9 cellular contexts compared by ENCODE assay signal in the genomic region with DNA sequence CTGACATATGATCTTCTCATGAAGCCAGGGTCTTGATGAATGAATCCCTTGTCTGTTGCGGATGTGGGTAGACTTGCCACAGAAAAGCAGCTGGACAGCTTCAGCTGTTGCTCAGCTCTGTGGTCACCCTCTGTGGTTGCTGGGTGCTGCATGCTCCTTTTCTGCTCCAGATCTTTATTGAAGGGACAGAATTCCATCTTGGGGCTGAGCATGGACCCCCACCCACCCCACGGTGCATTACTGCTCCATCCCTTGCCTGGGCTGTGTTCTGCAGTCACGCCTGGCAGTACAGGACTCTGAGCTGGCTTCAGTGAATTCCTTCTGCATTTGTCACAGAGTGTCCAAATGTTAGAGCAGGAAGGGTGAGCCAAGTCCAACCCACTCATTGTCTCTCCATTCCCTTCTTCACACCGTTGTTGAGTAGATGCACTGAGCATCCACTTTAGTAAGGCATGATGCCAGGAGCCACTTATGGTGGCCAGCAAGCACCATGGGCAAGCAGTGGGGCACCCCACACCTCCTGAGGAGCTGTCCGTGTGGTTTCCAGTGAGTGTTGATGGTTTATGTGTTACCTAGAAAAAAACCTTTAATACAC. TPM values are rescaled to one million over a fixed set of nuclear protein-coding genes. Genes with fewer than 3 reads are reported as not detected.
DNase-seq lines count a peak whose midpoint lies in the region; ATAC-seq and TF ChIP-seq lines count a peak whose summit lies in the region.
"Had no signal": no experiment of that assay in that cellular context is flagged by ENCODE, and none has a peak within 500 bp of the region (broad histone marks: within the 10 kb centered on the region; RNA-seq: fewer than 3 reads in every experiment).

No MANE protein-coding gene starts in this region.

- H3K27ac Mint-ChIP-seq in GM23338 (no peak overlapping the region), T-helper 17 cell (no peak overlapping the region)

- no peak overlapping the region for H3K4me2 ChIP-seq in GM23338

- no peak for TF ChIP-seq POLR2A in gastrocnemius medialis (IDR thresholded peaks at IDR 0.05)

- no peak for ATAC-seq in GM23338
- ATAC-seq in Panc1 = peak; percentile 96
- ATAC-seq in gastrocnemius medialis = peak; percentile 91 to 92
- ATAC-seq in T-helper 17 cell = no peak
- ATAC-seq in HG02678 (IDR thresholded peaks at IDR 0.05; ENCODE audit: unreplicated experiment) = no peak

- no peaks in the 10 kb centered on the region for H4K20me1 ChIP-seq in GM23338 (replicated peaks; ENCODE audit: insufficient read depth)

- no peaks in the 10 kb centered on the region; the same call in 2 of the 3 replicates for H3K4me1 Mint-ChIP-seq in GM23338
- peaks cover 9% of the 10 kb centered on the region for H3K4me1 Mint-ChIP-seq in T-helper 17 cell

- H3K79me2 ChIP-seq in GM23338 (replicated peaks; ENCODE audit: insufficient read depth) = no peaks in the 10 kb centered on the region

- H3F3A ChIP-seq in GM23338 (replicated peaks; ENCODE audit: low read depth) = no peaks in the 10 kb centered on the region

- H3K4me3 Mint-ChIP-seq in GM23338 (no peak overlapping the region), T-helper 17 cell (no peak overlapping the region)

- H3K27ac ChIP-seq in GM23338 (ENCODE audit: low read depth) = no peak overlapping the region
- peak overlapping the region; percentile 98 for H3K27ac ChIP-seq in Panc1 (ENCODE audit: low read length)
- peak overlapping the region; percentile 49 to 91 (median 74) for H3K27ac ChIP-seq in gastrocnemius medialis

- H3K27me3 ChIP-seq in GM23338 (ENCODE audit: insufficient read depth) (no peaks in the 10 kb centered on the region), Panc1 (ENCODE audit: control insufficient read depth, insufficient read depth, low read length) (no peaks in the 10 kb centered on the region), gastrocnemius medialis (no peaks in the 10 kb centered on the region)

- no TSS peak for BruUV-seq in Panc1 (replicated peaks; lab: Mats Ljungman, UMichigan)

- H3K4me3 ChIP-seq in GM23338 (no peak overlapping the region), Panc1 (ENCODE audit: low read depth in 2 of 2, low read length in 2 of 2) (no peak overlapping the region), fibroblast of the aortic adventitia (ENCODE audit: low read depth, low read length) (no peak overlapping the region), gastrocnemius medialis (no peak overlapping the region)

- H3K36me3 Mint-ChIP-seq in GM23338 (ENCODE audit: low read depth) = no peaks in the 10 kb centered on the region
- no peaks in the 10 kb centered on the region for H3K36me3 Mint-ChIP-seq in T-helper 17 cell (ENCODE audit: low read depth)

- 0 out of 2 replicates have a peak, but pooled peaks cover 14% of the 10 kb centered on the region for H3K9me2 ChIP-seq in GM23338 (ENCODE audit: insufficient read depth)

- TF ChIP-seq CTCF in GM23338 (conservative IDR thresholded peaks at IDR 0.05; ENCODE audit: low read depth in 2 of 2) (no peak), Panc1 (IDR thresholded peaks at IDR 0.05) (no peak), fibroblast of the aortic adventitia (IDR thresholded peaks at IDR 0.05; ENCODE audit: insufficient read depth, low read length) (no peak), gastrocnemius medialis (IDR thresholded peaks at IDR 0.05 in 4 of 5, conservative IDR thresholded peaks at IDR 0.05 in 1 of 5) (no peak)

- H3K9me3 ChIP-seq in Panc1 (ENCODE audit: control insufficient read depth, insufficient read depth, low read depth, low read length) (no peaks in the 10 kb centered on the region), gastrocnemius medialis (no peaks in the 10 kb centered on the region), T-helper 17 cell (ENCODE audit: control insufficient read depth, low read length, poor library complexity, severe bottlenecking) (no peaks in the 10 kb centered on the region)

- H3K36me3 ChIP-seq in GM23338 (ENCODE audit: insufficient read depth) = no peaks in the 10 kb centered on the region
- no peaks in the 10 kb centered on the region for H3K36me3 ChIP-seq in Panc1 (ENCODE audit: control insufficient read depth, insufficient read depth, low read length)
- no peaks in the 10 kb centered on the region for H3K36me3 ChIP-seq in gastrocnemius medialis

- CTCF ChIA-PET in Panc1 (lab: Charles Lee) = no interaction called here

- in situ Hi-C loops in Panc1 (cut with HindIII; ENCODE audit: low pct_unique_long_range_greater_than_20kb, low sequenced_read_pairs) (no loop called here), gastrocnemius medialis (cut with MboI; ENCODE audit: low sequenced_read_pairs in 4 of 4) (no loop called here)

- DNase-seq in GM23338 (ENCODE audit: low spot score) (no peak), Panc1 (ENCODE audit: low read depth, low spot score) (no peak), fibroblast of the aortic adventitia (ENCODE audit: low read depth) (peak; percentile 91), gastrocnemius medialis (peak; percentile 36 to 71), DMS114 treated with DMSO at 0.1 percent for 48 hours (lab: John Stamatoyannopoulos, UW; ENCODE audit: unreplicated experiment) (no peak), T-helper 17 cell (no peak), NCI-H146 treated with DMSO at 0.1 percent for 48 hours (lab: John Stamatoyannopoulos, UW; ENCODE audit: unreplicated experiment) (no peak)
- DNase-seq: hypothalamus had no signal

- peaks cover 2% of the 10 kb centered on the region for H3K27me3 Mint-ChIP-seq in GM23338 (ENCODE audit: insufficient read depth, low read depth, poor library complexity)
- peaks cover 36% of the 10 kb centered on the region for H3K27me3 Mint-ChIP-seq in T-helper 17 cell

- POLR2A ChIA-PET in Panc1 (lab: Charles Lee) = no interaction called here

- H3K4me1 ChIP-seq in GM23338 (ENCODE audit: insufficient read depth) (no peaks in the 10 kb centered on the region), Panc1 (ENCODE audit: control insufficient read depth, insufficient read depth, low read length) (peaks cover 42% of the 10 kb centered on the region), gastrocnemius medialis (peaks cover 29 to 46% of the 10 kb centered on the region in 2 donors)

- 0 out of 2 replicates have a peak overlapping the region, but pooled peaks have one; percentile 32 for H2AFZ ChIP-seq in GM23338

- no peaks in the 10 kb centered on the region for H3K9me3 Mint-ChIP-seq in GM23338

- intact Hi-C loops in Panc1 (cut with micrococcal nuclease; ENCODE audit: unreplicated experiment) = no loop called here
- intact Hi-C loops in gastrocnemius medialis (cut with DNase I; ENCODE audit: low total_unique reads) = no loop called here

TF ChIP-seq in GM23338, 12 proteins besides CTCF, POLR2A, EP300 and RAD21 (continues in another document):
- TF ChIP-seq EZH2phosphoT487 (IDR thresholded peaks at IDR 0.05; ENCODE audit: unreplicated experiment) = no peak
- TF ChIP-seq, protein P1, sequence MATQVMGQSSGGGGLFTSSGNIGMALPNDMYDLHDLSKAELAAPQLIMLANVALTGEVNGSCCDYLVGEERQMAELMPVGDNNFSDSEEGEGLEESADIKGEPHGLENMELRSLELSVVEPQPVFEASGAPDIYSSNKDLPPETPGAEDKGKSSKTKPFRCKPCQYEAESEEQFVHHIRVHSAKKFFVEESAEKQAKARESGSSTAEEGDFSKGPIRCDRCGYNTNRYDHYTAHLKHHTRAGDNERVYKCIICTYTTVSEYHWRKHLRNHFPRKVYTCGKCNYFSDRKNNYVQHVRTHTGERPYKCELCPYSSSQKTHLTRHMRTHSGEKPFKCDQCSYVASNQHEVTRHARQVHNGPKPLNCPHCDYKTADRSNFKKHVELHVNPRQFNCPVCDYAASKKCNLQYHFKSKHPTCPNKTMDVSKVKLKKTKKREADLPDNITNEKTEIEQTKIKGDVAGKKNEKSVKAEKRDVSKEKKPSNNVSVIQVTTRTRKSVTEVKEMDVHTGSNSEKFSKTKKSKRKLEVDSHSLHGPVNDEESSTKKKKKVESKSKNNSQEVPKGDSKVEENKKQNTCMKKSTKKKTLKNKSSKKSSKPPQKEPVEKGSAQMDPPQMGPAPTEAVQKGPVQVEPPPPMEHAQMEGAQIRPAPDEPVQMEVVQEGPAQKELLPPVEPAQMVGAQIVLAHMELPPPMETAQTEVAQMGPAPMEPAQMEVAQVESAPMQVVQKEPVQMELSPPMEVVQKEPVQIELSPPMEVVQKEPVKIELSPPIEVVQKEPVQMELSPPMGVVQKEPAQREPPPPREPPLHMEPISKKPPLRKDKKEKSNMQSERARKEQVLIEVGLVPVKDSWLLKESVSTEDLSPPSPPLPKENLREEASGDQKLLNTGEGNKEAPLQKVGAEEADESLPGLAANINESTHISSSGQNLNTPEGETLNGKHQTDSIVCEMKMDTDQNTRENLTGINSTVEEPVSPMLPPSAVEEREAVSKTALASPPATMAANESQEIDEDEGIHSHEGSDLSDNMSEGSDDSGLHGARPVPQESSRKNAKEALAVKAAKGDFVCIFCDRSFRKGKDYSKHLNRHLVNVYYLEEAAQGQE (IDR thresholded peaks at IDR 0.05; ENCODE audit: unreplicated experiment) = no peak
- TF ChIP-seq NANOG (IDR thresholded peaks at IDR 0.05; ENCODE audit: borderline replicate concordance) = no peak
- TF ChIP-seq JUNB (IDR thresholded peaks at IDR 0.05; ENCODE audit: unreplicated experiment) = no peak
- no peak for TF ChIP-seq ZNF114 (CRISPR knock-in tag; IDR thresholded peaks at IDR 0.05)

RNA-seq across cellular contexts. Expression of a gene that starts 14.5 kb away (rescaled TPM):
- not detected in 2 replicates for total RNA-seq in GM23338 (2014; rRNA removed; shearing (Covaris generic))
- not detected in 2 replicates for polyA plus RNA-seq in GM23338 (2016; fragmentation: Nextera tagmentation; extraction: Ambion mirVana)
- 0.08 TPM for total RNA-seq in Panc1 (2021; ENCODE audit: unreplicated experiment)
- not detected for polyA plus RNA-seq in Panc1 (2012; ENCODE audit: insufficient read length)
- total RNA-seq in fibroblast of the aortic adventitia (ENCODE audit: low replicate concordance) = under 0.01 TPM in 1 of 2 replicates, not detected in the other
- 1 to 10 TPM in 2 of 4 donors, under 1 TPM in 2; 0.81 to 2.8 (median 1.0) TPM for total RNA-seq in gastrocnemius medialis
- not detected for total RNA-seq in T-helper 17 cell

Comparison
In these comparisons a context has a peak if more than half of its experiments do, and no peak if none do; other contexts are left out.
1. ATAC-seq: peak in Panc1 (single experiment) and gastrocnemius medialis (2 of 2); none in GM23338 (single experiment), T-helper 17 cell (single experiment) and HG02678 (single experiment).
2. DNase-seq: peak in fibroblast of the aortic adventitia (single experiment) and gastrocnemius medialis (2 of 2); none in GM23338 (single experiment), Panc1 (single experiment), DMS114 treated with DMSO at 0.1 percent for 48 hours (single experiment), T-helper 17 cell (0 of 3) and NCI-H146 treated with DMSO at 0.1 percent for 48 hours (single experiment).